ENCODE assay signal across 21 cellular contexts in the genomic region with DNA sequence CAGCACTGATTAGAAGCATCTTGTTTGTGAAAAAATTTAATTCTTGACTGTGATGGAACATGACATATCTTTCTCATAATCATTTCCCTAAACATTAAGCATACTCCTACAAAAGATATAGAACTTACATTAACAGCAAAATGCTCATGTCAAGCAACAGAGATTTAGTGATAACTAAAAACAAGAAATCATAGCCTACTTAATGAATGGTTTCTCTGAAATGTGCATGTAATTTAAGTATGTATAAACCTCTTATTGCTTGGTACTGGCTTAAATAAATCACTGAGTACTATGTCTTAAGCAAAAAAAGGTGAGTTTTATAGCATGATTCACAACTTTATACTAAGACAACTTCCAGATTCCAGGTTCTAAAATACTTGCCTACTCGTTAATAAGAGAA. TPM values are rescaled to one million over a fixed set of nuclear protein-coding genes. Genes with fewer than 3 reads are reported as not detected.
DNase-seq lines count a peak whose midpoint lies in the region; ATAC-seq and TF ChIP-seq lines count a peak whose summit lies in the region.
"Had no signal": no experiment of that assay in that cellular context is flagged by ENCODE, and none has a peak within 500 bp of the region (broad histone marks: within the 10 kb centered on the region; RNA-seq: fewer than 3 reads in every experiment).

No MANE protein-coding gene starts in this region.

- no peak for TF ChIP-seq CTCF in RWPE2 (IDR thresholded peaks at IDR 0.05; ENCODE audit: poor library complexity, severe bottlenecking)
- TF ChIP-seq CTCF in neural progenitor cell (IDR thresholded peaks at IDR 0.05): no peak

- no peak overlapping the region for H3K4me2 ChIP-seq in GM23248 (ENCODE audit: unreplicated experiment)
- no peak overlapping the region for H3K4me2 ChIP-seq in neural progenitor cell
- H3K4me2 ChIP-seq: BLaER1 had no signal

- H3K4me1 Mint-ChIP-seq in activated T-cell treated with anti-CD3 and anti-CD28 coated beads, Interleukin-2, amount 50 U/mL, for 24 hours (ENCODE audit: low read depth): peaks cover 51% of the 10 kb centered on the region
- peaks cover 44% of the 10 kb centered on the region for H3K4me1 Mint-ChIP-seq in activated T-cell treated with anti-CD3 and anti-CD28 coated beads, Interleukin-2, amount 50 U/mL, for 72 hours (ENCODE audit: low read depth)
- no peaks in the 10 kb centered on the region for H3K4me1 Mint-ChIP-seq in neural progenitor cell

- peaks cover 98% of the 10 kb centered on the region for H3K79me2 ChIP-seq in GM23248 (ENCODE audit: insufficient read depth)
- H3K79me2 ChIP-seq in neural progenitor cell (ENCODE audit: low read depth): peaks cover 86% of the 10 kb centered on the region

- peaks cover 90% of the 10 kb centered on the region for H3F3A ChIP-seq in GM23248 (ENCODE audit: insufficient read depth)
- H3F3A ChIP-seq in neural progenitor cell (ENCODE audit: low read depth): peaks cover 94% of the 10 kb centered on the region

- peaks cover 95% of the 10 kb centered on the region for H3K36me3 Mint-ChIP-seq in activated T-cell treated with anti-CD3 and anti-CD28 coated beads, Interleukin-2, amount 50 U/mL, for 24 hours (ENCODE audit: low read depth)
- H3K36me3 Mint-ChIP-seq in activated T-cell treated with anti-CD3 and anti-CD28 coated beads, Interleukin-2, amount 50 U/mL, for 72 hours (ENCODE audit: insufficient read depth in 2 of 2): peaks cover 8 to 65% of the 10 kb centered on the region in 2 donors
- H3K36me3 Mint-ChIP-seq in neural progenitor cell: peaks cover 29% of the 10 kb centered on the region

- H3K36me3 ChIP-seq in GM23248 (ENCODE audit: low read depth) (peaks cover 91% of the 10 kb centered on the region), RWPE2 (ENCODE audit: low read depth) (peaks cover 98% of the 10 kb centered on the region), neural progenitor cell (peaks cover 58% of the 10 kb centered on the region)

- H3K4me3 ChIP-seq in GM23248: no peak overlapping the region
- H3K4me3 ChIP-seq in RWPE2 (ENCODE audit: severe bottlenecking): no peak overlapping the region
- no peak overlapping the region for H3K4me3 ChIP-seq in neural progenitor cell
- H3K4me3 ChIP-seq: BLaER1, HAP-1, K562 had no signal

- DNase-seq in activated T-cell treated with anti-CD3 and anti-CD28 coated beads, Interleukin-2, amount 50 U/mL, for 24 hours: no peak
- DNase-seq in activated T-cell treated with anti-CD3 and anti-CD28 coated beads, Interleukin-2, amount 50 U/mL, for 72 hours: no peak
- DNase-seq in GM23248 (no peak), RWPE2 (ENCODE audit: low spot score) (no peak), neural progenitor cell (ENCODE audit: low spot score) (no peak), posterior vena cava (ENCODE audit: low spot score) (no peak)
- DNase-seq in effector CD4-positive, alpha-beta T cell: no peak
- DNase-seq: CD8-positive, alpha-beta memory T cell; DMS 273 treated with DMSO at 0.1 percent for 48 hours; MV-4-11; NCI-H1417; NCI-H187 treated with DMSO at 0.1 percent for 48 hours; NCI-H2171; NCI-H446 treated with DMSO at 0.1 percent for 48 hours; NCI-H748 treated with DMSO at 0.1 percent for 48 hours; PC-3 had no signal

- H3K27ac ChIP-seq in GM23248 (peak overlapping the region; percentile 37), RWPE2 (ENCODE audit: poor library complexity, severe bottlenecking) (peak overlapping the region; percentile 6), neural progenitor cell (peak overlapping the region; percentile 50)
- H3K27ac ChIP-seq: BLaER1, HL-60 had no signal

- ATAC-seq in activated T-cell treated with anti-CD3 and anti-CD28 coated beads, Interleukin-2, amount 50 U/mL, for 72 hours (replicated peaks in 1 of 2): no peak
- ATAC-seq in RWPE2 (ENCODE audit: low read depth) (no peak), GM18520 (IDR thresholded peaks at IDR 0.05; ENCODE audit: unreplicated experiment) (no peak)
- ATAC-seq: K562, PC-3 had no signal

- peak overlapping the region; percentile 93 for H3K27ac Mint-ChIP-seq in activated T-cell treated with anti-CD3 and anti-CD28 coated beads, Interleukin-2, amount 50 U/mL, for 24 hours
- no peak overlapping the region for H3K27ac Mint-ChIP-seq in activated T-cell treated with anti-CD3 and anti-CD28 coated beads, Interleukin-2, amount 50 U/mL, for 72 hours
- H3K27ac Mint-ChIP-seq in neural progenitor cell: no peak overlapping the region

- H3K9me2 ChIP-seq in GM23248 (ENCODE audit: insufficient read depth): no peaks in the 10 kb centered on the region

- H3K9ac ChIP-seq in GM23248 (0 out of 2 replicates have a peak overlapping the region, but pooled peaks have one; percentile 29), neural progenitor cell (no peak overlapping the region)
- H3K9ac ChIP-seq: BLaER1 had no signal

- H3K4me3 Mint-ChIP-seq in activated T-cell treated with anti-CD3 and anti-CD28 coated beads, Interleukin-2, amount 50 U/mL, for 24 hours: no peak overlapping the region
- no peak overlapping the region for H3K4me3 Mint-ChIP-seq in activated T-cell treated with anti-CD3 and anti-CD28 coated beads, Interleukin-2, amount 50 U/mL, for 72 hours
- no peak overlapping the region for H3K4me3 Mint-ChIP-seq in neural progenitor cell

- H3K9me3 Mint-ChIP-seq in activated T-cell treated with anti-CD3 and anti-CD28 coated beads, Interleukin-2, amount 50 U/mL, for 24 hours: no peaks in the 10 kb centered on the region
- H3K9me3 Mint-ChIP-seq in activated T-cell treated with anti-CD3 and anti-CD28 coated beads, Interleukin-2, amount 50 U/mL, for 72 hours: no peaks in the 10 kb centered on the region
- H3K9me3 Mint-ChIP-seq in neural progenitor cell: no peaks in the 10 kb centered on the region
- H3K9me3 Mint-ChIP-seq: CD8-positive, alpha-beta memory T cell had no signal

- H4K20me1 ChIP-seq in GM23248 (ENCODE audit: insufficient read depth): peaks cover 9% of the 10 kb centered on the region
- H4K20me1 ChIP-seq in neural progenitor cell (ENCODE audit: low read depth): peaks cover 92% of the 10 kb centered on the region

- intact Hi-C loops in posterior vena cava (cut with DNase I): no loop called here

- H3K27me3 Mint-ChIP-seq in activated T-cell treated with anti-CD3 and anti-CD28 coated beads, Interleukin-2, amount 50 U/mL, for 24 hours: no peaks in the 10 kb centered on the region
- H3K27me3 Mint-ChIP-seq in activated T-cell treated with anti-CD3 and anti-CD28 coated beads, Interleukin-2, amount 50 U/mL, for 72 hours (ENCODE audit: low read depth): no peaks in the 10 kb centered on the region
- no peaks in the 10 kb centered on the region for H3K27me3 Mint-ChIP-seq in neural progenitor cell (ENCODE audit: insufficient read depth, low read depth)

- no peaks in the 10 kb centered on the region for H3K9me3 ChIP-seq in GM23248 (ENCODE audit: low read depth)
- no peaks in the 10 kb centered on the region for H3K9me3 ChIP-seq in RWPE2 (ENCODE audit: severe bottlenecking)
- no peaks in the 10 kb centered on the region for H3K9me3 ChIP-seq in neural progenitor cell (ENCODE audit: low read depth)
- H3K9me3 ChIP-seq: BLaER1, HAP-1 had no signal

- H2AFZ ChIP-seq in GM23248: no peak overlapping the region
- H2AFZ ChIP-seq in neural progenitor cell (replicated peaks): no peak overlapping the region

- H3K27me3 ChIP-seq in GM23248 (replicated peaks; ENCODE audit: insufficient read depth) (no peaks in the 10 kb centered on the region), RWPE2 (ENCODE audit: insufficient read depth, poor library complexity, severe bottlenecking) (no peaks in the 10 kb centered on the region), neural progenitor cell (no peaks in the 10 kb centered on the region)
- H3K27me3 ChIP-seq: BLaER1 had no signal

- in situ Hi-C loops in GM23248 (cut with MboI): no loop called here

- H3K4me1 ChIP-seq in GM23248 (ENCODE audit: insufficient read depth): peaks cover 32% of the 10 kb centered on the region
- H3K4me1 ChIP-seq in RWPE2 (ENCODE audit: insufficient read depth, poor library complexity, severe bottlenecking): peaks cover 3% of the 10 kb centered on the region
- no peaks in the 10 kb centered on the region for H3K4me1 ChIP-seq in neural progenitor cell

- 18 to 20% methylated on average over 1 of the region's 1 CpG for WGBS in GM23248 (ENCODE audit: low coverage in 1 of 2, low lambda C conversion rate in 2 of 2, missing lambda C conversion rate in 2 of 2), 2 experiments

RNA-seq across cellular contexts. Expression of gene ROMO1, which starts 9.3 kb away (rescaled TPM):
- total RNA-seq in activated T-cell treated with anti-CD3 and anti-CD28 coated beads, Interleukin-2, amount 50 U/mL, for 72 hours: 10 to 100 TPM; 51.4 to 53.8 TPM
- total RNA-seq in GM23248 (2014; rRNA removed; shearing (Covaris generic)): 148 and 311 TPM in 2 replicates
- polyA plus RNA-seq in GM23248 (2016; fragmentation: Nextera tagmentation; extraction: Ambion mirVana): 525 and 543 TPM in 2 replicates
- 135 and 253 TPM in 2 replicates for total RNA-seq in neural progenitor cell (ENCODE audit: low replicate concordance)
- 100 to 1,000 TPM; 126 TPM for total RNA-seq in posterior vena cava

RNA-seq across cellular contexts. Expression of gene NFS1, which starts 9.3 kb away (rescaled TPM):
- total RNA-seq in activated T-cell treated with anti-CD3 and anti-CD28 coated beads, Interleukin-2, amount 50 U/mL, for 72 hours: 10 to 100 TPM; 43.3 to 46.0 TPM
- total RNA-seq in GM23248 (2014; rRNA removed; shearing (Covaris generic)): 35.8 and 56.9 TPM in 2 replicates
- 31.5 and 33.3 TPM in 2 replicates for polyA plus RNA-seq in GM23248 (2016; fragmentation: Nextera tagmentation; extraction: Ambion mirVana)
- total RNA-seq in neural progenitor cell (ENCODE audit: low replicate concordance) (21.7 and 29.3 TPM in 2 replicates), posterior vena cava (10 to 100 TPM; 15.9 to 22.0 TPM)

RNA-seq across cellular contexts. Expression of gene RBM39, which starts 33.6 kb away (rescaled TPM):
- total RNA-seq in activated T-cell treated with anti-CD3 and anti-CD28 coated beads, Interleukin-2, amount 50 U/mL, for 72 hours: 100 to 1,000 TPM; 431 to 525 TPM
- 247 and 390 TPM in 2 replicates for total RNA-seq in GM23248 (2014; rRNA removed; shearing (Covaris generic))
- 227 and 270 TPM in 2 replicates for polyA plus RNA-seq in GM23248 (2016; fragmentation: Nextera tagmentation; extraction: Ambion mirVana)
- total RNA-seq in neural progenitor cell (ENCODE audit: low replicate concordance) (359 and 555 TPM in 2 replicates), posterior vena cava (100 to 1,000 TPM; 210 to 217 TPM)

RNA-seq across cellular contexts. Expression of gene CPNE1, which starts 43.8 kb away (rescaled TPM):
- 100 to 1,000 TPM; 459 to 512 TPM for total RNA-seq in activated T-cell treated with anti-CD3 and anti-CD28 coated beads, Interleukin-2, amount 50 U/mL, for 72 hours
- total RNA-seq in GM23248 (2014; rRNA removed; shearing (Covaris generic)): 172 and 205 TPM in 2 replicates
- 166 and 178 TPM in 2 replicates for polyA plus RNA-seq in GM23248 (2016; fragmentation: Nextera tagmentation; extraction: Ambion mirVana)
- total RNA-seq in neural progenitor cell (ENCODE audit: low replicate concordance) (140 and 189 TPM in 2 replicates), posterior vena cava (100 to 1,000 TPM; 122 to 130 TPM)

RNA-seq across cellular contexts. Expression of gene RBM12, which starts 43.8 kb away (rescaled TPM):
- total RNA-seq in activated T-cell treated with anti-CD3 and anti-CD28 coated beads, Interleukin-2, amount 50 U/mL, for 72 hours: 10 to 100 TPM; 71.1 to 92.4 TPM
- total RNA-seq in GM23248 (2014; rRNA removed; shearing (Covaris generic)): 31.7 and 36.0 TPM in 2 replicates
- polyA plus RNA-seq in GM23248 (2016; fragmentation: Nextera tagmentation; extraction: Ambion mirVana): 18.1 and 18.5 TPM in 2 replicates
- total RNA-seq in neural progenitor cell (ENCODE audit: low replicate concordance) (82.8 and 112 TPM in 2 replicates), posterior vena cava (10 to 100 TPM; 59.4 to 61.4 TPM)
